1 cellular context compared by ENCODE assay signal in the genomic region with DNA sequence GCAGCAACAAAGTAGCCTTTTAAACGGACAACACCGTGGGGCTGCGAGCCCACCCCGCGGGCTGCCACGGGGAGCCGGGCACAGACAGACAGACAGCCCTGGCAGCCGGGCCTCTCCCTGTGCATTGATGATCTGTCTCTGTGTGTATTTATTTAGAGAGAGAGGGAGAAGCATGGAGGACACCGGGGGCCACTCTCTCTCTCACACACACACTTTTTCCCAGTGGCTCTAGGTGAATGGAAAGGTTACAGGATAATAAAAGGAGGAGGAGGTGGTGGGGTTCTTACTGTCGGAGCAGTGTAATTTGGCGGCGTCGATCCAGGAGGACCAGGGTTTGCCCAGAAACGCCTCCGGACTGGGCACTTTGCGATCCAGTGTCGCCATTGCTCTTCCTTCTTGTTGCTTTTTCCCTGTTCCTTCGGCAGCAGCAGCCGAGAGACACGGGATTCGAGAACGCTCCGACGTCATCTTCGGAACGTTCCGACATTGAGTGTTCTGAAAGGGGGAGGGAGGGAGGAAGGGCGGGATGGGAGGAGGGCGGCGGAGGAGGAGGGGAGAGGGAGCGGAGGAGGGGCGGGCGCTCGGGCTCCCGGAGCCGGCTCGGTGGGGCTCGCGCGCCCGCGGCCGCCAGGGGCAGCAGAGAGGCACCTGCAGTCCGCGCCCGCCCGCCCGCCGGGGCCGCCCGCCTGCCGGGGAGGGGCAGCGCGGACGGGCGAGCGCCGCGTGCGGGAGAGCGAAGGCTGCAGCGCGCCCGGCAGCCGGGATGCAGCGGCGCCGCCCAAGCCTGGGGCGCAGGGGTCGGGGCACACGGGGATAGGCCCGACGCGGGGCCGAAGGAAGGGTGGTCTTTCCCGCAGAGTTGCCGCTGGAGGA.
A peak's percentile ranks its signal among the peaks of the same experiment; 100 is the strongest.
TF ChIP-seq lines count a peak whose summit lies in the region.

A gene with protein sequence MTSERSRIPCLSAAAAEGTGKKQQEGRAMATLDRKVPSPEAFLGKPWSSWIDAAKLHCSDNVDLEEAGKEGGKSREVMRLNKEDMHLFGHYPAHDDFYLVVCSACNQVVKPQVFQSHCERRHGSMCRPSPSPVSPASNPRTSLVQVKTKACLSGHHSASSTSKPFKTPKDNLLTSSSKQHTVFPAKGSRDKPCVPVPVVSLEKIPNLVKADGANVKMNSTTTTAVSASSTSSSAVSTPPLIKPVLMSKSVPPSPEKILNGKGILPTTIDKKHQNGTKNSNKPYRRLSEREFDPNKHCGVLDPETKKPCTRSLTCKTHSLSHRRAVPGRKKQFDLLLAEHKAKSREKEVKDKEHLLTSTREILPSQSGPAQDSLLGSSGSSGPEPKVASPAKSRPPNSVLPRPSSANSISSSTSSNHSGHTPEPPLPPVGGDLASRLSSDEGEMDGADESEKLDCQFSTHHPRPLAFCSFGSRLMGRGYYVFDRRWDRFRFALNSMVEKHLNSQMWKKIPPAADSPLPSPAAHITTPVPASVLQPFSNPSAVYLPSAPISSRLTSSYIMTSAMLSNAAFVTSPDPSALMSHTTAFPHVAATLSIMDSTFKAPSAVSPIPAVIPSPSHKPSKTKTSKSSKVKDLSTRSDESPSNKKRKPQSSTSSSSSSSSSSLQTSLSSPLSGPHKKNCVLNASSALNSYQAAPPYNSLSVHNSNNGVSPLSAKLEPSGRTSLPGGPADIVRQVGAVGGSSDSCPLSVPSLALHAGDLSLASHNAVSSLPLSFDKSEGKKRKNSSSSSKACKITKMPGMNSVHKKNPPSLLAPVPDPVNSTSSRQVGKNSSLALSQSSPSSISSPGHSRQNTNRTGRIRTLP (minus strand): TSS at position 509 of the 873 bp plus-strand sequence. CDS start 41 bp downstream, at position 468.

TF ChIP-seq in WTC11, 78 proteins besides CTCF, POLR2A, EP300 and RAD21 (continued from another document):
- 0 out of 2 replicates have a peak, but pooled peaks have one; percentile 15 for TF ChIP-seq FOXP4 (CRISPR knock-in tag; IDR thresholded peaks at IDR 0.05)
- TF ChIP-seq ZNF671 (CRISPR knock-in tag; IDR thresholded peaks at IDR 0.05), result no peak
- TF ChIP-seq, protein P1, sequence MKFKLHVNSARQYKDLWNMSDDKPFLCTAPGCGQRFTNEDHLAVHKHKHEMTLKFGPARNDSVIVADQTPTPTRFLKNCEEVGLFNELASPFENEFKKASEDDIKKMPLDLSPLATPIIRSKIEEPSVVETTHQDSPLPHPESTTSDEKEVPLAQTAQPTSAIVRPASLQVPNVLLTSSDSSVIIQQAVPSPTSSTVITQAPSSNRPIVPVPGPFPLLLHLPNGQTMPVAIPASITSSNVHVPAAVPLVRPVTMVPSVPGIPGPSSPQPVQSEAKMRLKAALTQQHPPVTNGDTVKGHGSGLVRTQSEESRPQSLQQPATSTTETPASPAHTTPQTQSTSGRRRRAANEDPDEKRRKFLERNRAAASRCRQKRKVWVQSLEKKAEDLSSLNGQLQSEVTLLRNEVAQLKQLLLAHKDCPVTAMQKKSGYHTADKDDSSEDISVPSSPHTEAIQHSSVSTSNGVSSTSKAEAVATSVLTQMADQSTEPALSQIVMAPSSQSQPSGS (CRISPR knock-in tag; IDR thresholded peaks at IDR 0.05; ENCODE audit: borderline replicate concordance, low read depth), result no peak
- TF ChIP-seq FOXK1 (CRISPR knock-in tag; IDR thresholded peaks at IDR 0.05), result peak; percentile 53
- no peak for TF ChIP-seq NFATC4 (CRISPR knock-in tag; IDR thresholded peaks at IDR 0.05)
- TF ChIP-seq PRDM15 (CRISPR knock-in tag; IDR thresholded peaks at IDR 0.05), result no peak
- peak; percentile 59; the same call in 1 of the 2 replicates for TF ChIP-seq ZNF423 (CRISPR knock-in tag; IDR thresholded peaks at IDR 0.05)
- no peak for TF ChIP-seq USF1 (CRISPR knock-in tag; IDR thresholded peaks at IDR 0.05)
- TF ChIP-seq SP1 (CRISPR knock-in tag; conservative IDR thresholded peaks at IDR 0.05), result peak; percentile 88
- no peak for TF ChIP-seq ZNF121 (CRISPR knock-in tag; IDR thresholded peaks at IDR 0.05)
- TF ChIP-seq ARID4B (CRISPR knock-in tag; IDR thresholded peaks at IDR 0.05; ENCODE audit: borderline replicate concordance), result 0 out of 2 replicates have a peak, but pooled peaks have one; percentile 40
- TF ChIP-seq FOXP1 (CRISPR knock-in tag; IDR thresholded peaks at IDR 0.05; ENCODE audit: borderline replicate concordance), result 0 out of 2 replicates have a peak, but pooled peaks have one; percentile 14
- no peak for TF ChIP-seq SMAD4 (CRISPR knock-in tag; IDR thresholded peaks at IDR 0.05)
TF ChIP-seq in WTC11: peak in this region for 8.
